ENCODE assay signal across 14 cellular contexts in genomic region chr21:44913425-44914175, GRCh38. TPM values are rescaled to one million over a fixed set of nuclear protein-coding genes. Genes with fewer than 3 reads are reported as not detected.
DNase-seq lines count a peak whose midpoint lies in the region; ATAC-seq, FAIRE-seq and TF ChIP-seq lines count a peak whose summit lies in the region.
"Had no signal": no experiment of that assay in that cellular context is flagged by ENCODE, and none has a peak within 500 bp of the region (broad histone marks: within the 10 kb centered on the region; RNA-seq: fewer than 3 reads in every experiment).

No MANE protein-coding gene starts in this region.

- no peaks in the 10 kb centered on the region for H3K9me3 ChIP-seq in RWPE2 (ENCODE audit: severe bottlenecking)
- H3K9me3 ChIP-seq in kidney (ENCODE audit: control insufficient read depth in 1 of 2, low read length in 2 of 2), result no peaks in the 10 kb centered on the region
- peaks cover 1% of the 10 kb centered on the region for H3K9me3 ChIP-seq in thymus (ENCODE audit: control insufficient read depth)
- H3K9me3 ChIP-seq: tibial nerve had no signal

- FAIRE-seq in kidney (lab: Jason Lieb, UNC), result no peak
- FAIRE-seq: G401.6 had no signal

- H3K27me3 Mint-ChIP-seq in activated naive CD4-positive, alpha-beta T cell treated with anti-CD3 and anti-CD28 coated beads, Interleukin-2, amount 10 ng/mL, durations not matched to agents 7 days and 5 days, result no peaks in the 10 kb centered on the region

- H3K9ac ChIP-seq in kidney (ENCODE audit: low read length in 2 of 2), result no peak overlapping the region
- H3K9ac ChIP-seq in mesendoderm (ENCODE audit: low read length), result no peak overlapping the region

- intact Hi-C loops in kidney (cut with DNase I), result no loop called here

- no peak for ATAC-seq in RWPE2 (ENCODE audit: low read depth)

- no peak overlapping the region for H3K56ac ChIP-seq in mesendoderm (ENCODE audit: low read length)

- no peak overlapping the region for H3K18ac ChIP-seq in mesendoderm (ENCODE audit: low read length)

- H3K27me3 ChIP-seq in RWPE2 (ENCODE audit: insufficient read depth, poor library complexity, severe bottlenecking), result no peaks in the 10 kb centered on the region
- H3K27me3 ChIP-seq in thymus (ENCODE audit: control insufficient read depth, insufficient read depth), result no peaks in the 10 kb centered on the region
- H3K27me3 ChIP-seq in mesendoderm (ENCODE audit: insufficient read depth, low read length, poor library complexity), result peaks cover 10% of the 10 kb centered on the region
- H3K27me3 ChIP-seq: hepatocyte had no signal

- peaks cover 56% of the 10 kb centered on the region for H3K36me3 Mint-ChIP-seq in activated naive CD4-positive, alpha-beta T cell treated with anti-CD3 and anti-CD28 coated beads, Interleukin-2, amount 10 ng/mL, durations not matched to agents 7 days and 5 days

- no peak overlapping the region for H3K4me2 ChIP-seq in mesendoderm (ENCODE audit: low read length)
- H3K4me2 ChIP-seq: hepatocyte had no signal

- no peak for DNase-seq in activated naive CD4-positive, alpha-beta T cell treated with anti-CD3 and anti-CD28 coated beads, Interleukin-2, amount 10 ng/mL, durations not matched to agents 7 days and 5 days
- no peak for DNase-seq in activated naive CD4-positive, alpha-beta T cell (lab: John Stamatoyannopoulos, UW)
- no peak for DNase-seq in RWPE2 (ENCODE audit: low spot score)
- DNase-seq in kidney, result peak; percentile 75
- no peak for DNase-seq in NCI-H526 treated with DMSO at 0.1 percent for 48 hours (lab: John Stamatoyannopoulos, UW)
- DNase-seq in caudate nucleus (lab: John Stamatoyannopoulos, UW), result no peak
- DNase-seq in mesendoderm, result no peak
- DNase-seq: NCI-H1105 treated with DMSO at 0.1 percent for 48 hours, SW 1271 had no signal

- no peak overlapping the region for H2BK5ac ChIP-seq in mesendoderm (ENCODE audit: low read length)

- H3K4me3 ChIP-seq in RWPE2 (ENCODE audit: severe bottlenecking) (no peak overlapping the region), kidney (ENCODE audit: low read length in 2 of 2) (no peak overlapping the region), thymus (ENCODE audit: low read length) (peak overlapping the region; percentile 37), mesendoderm (ENCODE audit: low read length) (no peak overlapping the region)
- H3K4me3 ChIP-seq: hepatocyte, tibial nerve had no signal

- H3K4me1 ChIP-seq in RWPE2 (ENCODE audit: insufficient read depth, poor library complexity, severe bottlenecking), result peaks cover 51% of the 10 kb centered on the region
- peaks cover 17 to 25% of the 10 kb centered on the region in 2 donors for H3K4me1 ChIP-seq in kidney (ENCODE audit: control insufficient read depth in 1 of 2, insufficient read depth in 1 of 2, low read depth in 1 of 2, low read length in 2 of 2)
- peaks cover 53% of the 10 kb centered on the region for H3K4me1 ChIP-seq in thymus (ENCODE audit: control insufficient read depth, insufficient read depth, low read length)
- no peaks in the 10 kb centered on the region for H3K4me1 ChIP-seq in mesendoderm (ENCODE audit: control insufficient read depth, low read depth, low read length)

- H4K8ac ChIP-seq in mesendoderm (ENCODE audit: low read depth, low read length), result no peak overlapping the region

- no peaks in the 10 kb centered on the region for H3K79me2 ChIP-seq in mesendoderm (ENCODE audit: control insufficient read depth, insufficient read depth, low read length)
- H3K79me2 ChIP-seq: hepatocyte had no signal

- no peaks in the 10 kb centered on the region for H3K36me3 ChIP-seq in RWPE2 (ENCODE audit: low read depth)
- no peaks in the 10 kb centered on the region for H3K36me3 ChIP-seq in kidney (ENCODE audit: control insufficient read depth in 1 of 2, insufficient read depth in 2 of 2, low read length in 2 of 2)
- H3K36me3 ChIP-seq in thymus (ENCODE audit: control insufficient read depth, insufficient read depth), result peaks cover 44% of the 10 kb centered on the region
- no peaks in the 10 kb centered on the region for H3K36me3 ChIP-seq in mesendoderm (ENCODE audit: control insufficient read depth, insufficient read depth, low read length)
- H3K36me3 ChIP-seq: tibial nerve had no signal

- H4K5ac ChIP-seq in mesendoderm (ENCODE audit: low read length), result no peak overlapping the region

- no peak overlapping the region for H2BK120ac ChIP-seq in mesendoderm (ENCODE audit: low read depth, low read length)

- H3K27ac ChIP-seq in RWPE2 (ENCODE audit: poor library complexity, severe bottlenecking), result peak overlapping the region; percentile 95
- H3K27ac ChIP-seq in kidney (ENCODE audit: low read depth in 2 of 2, low read length in 2 of 2), result peak overlapping the region; percentile 43 to 63
- peak overlapping the region; percentile 97 for H3K27ac ChIP-seq in thymus (ENCODE audit: low read depth)
- no peak overlapping the region for H3K27ac ChIP-seq in caudate nucleus (ENCODE audit: low read depth, low read length)
- no peak overlapping the region for H3K27ac ChIP-seq in mesendoderm (ENCODE audit: low read depth, low read length)
- H3K27ac ChIP-seq: epithelial cell of prostate, hepatocyte had no signal

- no peak overlapping the region for H3K4ac ChIP-seq in mesendoderm (ENCODE audit: low read depth, low read length)

- peak overlapping the region; percentile 92 for H3K4me3 Mint-ChIP-seq in activated naive CD4-positive, alpha-beta T cell treated with anti-CD3 and anti-CD28 coated beads, Interleukin-2, amount 10 ng/mL, durations not matched to agents 7 days and 5 days

- 56% methylated on average over 7 of the region's 7 CpGs for WGBS in thymus
- WGBS in mesendoderm (ENCODE audit: extremely low coverage, insufficient coverage, low lambda C conversion rate), result no CpG with 5 or more reads among the region's 7 CpGs

- no peak overlapping the region for H3K23ac ChIP-seq in mesendoderm (ENCODE audit: low read length)

- H2AK5ac ChIP-seq in mesendoderm (ENCODE audit: low read length), result no peak overlapping the region

- no peaks in the 10 kb centered on the region for H3K79me1 ChIP-seq in mesendoderm (ENCODE audit: low read length)

- H3K4me1 Mint-ChIP-seq in activated naive CD4-positive, alpha-beta T cell treated with anti-CD3 and anti-CD28 coated beads, Interleukin-2, amount 10 ng/mL, durations not matched to agents 7 days and 5 days, result peaks cover 87% of the 10 kb centered on the region

- no peak overlapping the region for H2BK15ac ChIP-seq in mesendoderm (replicated peaks; ENCODE audit: low read depth)

- CTCF ChIA-PET in activated naive CD4-positive, alpha-beta T cell treated with anti-CD3 and anti-CD28 coated beads, Interleukin-2, amount 10 ng/mL, durations not matched to agents 7 days and 5 days (lab: Charles Lee), result interaction anchor here (1.0 to 2.4 kb wide), 5 partner anchors 11 to 40 kb away, joined by 3 to 15 read pairs (median 4); partner anchors contain the start of gene PTTG1IP

- H3K9me3 Mint-ChIP-seq in activated naive CD4-positive, alpha-beta T cell treated with anti-CD3 and anti-CD28 coated beads, Interleukin-2, amount 10 ng/mL, durations not matched to agents 7 days and 5 days, result no peaks in the 10 kb centered on the region

- peak overlapping the region; percentile 94 for H3K27ac Mint-ChIP-seq in activated naive CD4-positive, alpha-beta T cell treated with anti-CD3 and anti-CD28 coated beads, Interleukin-2, amount 10 ng/mL, durations not matched to agents 7 days and 5 days

- TF ChIP-seq CTCF in RWPE2 (IDR thresholded peaks at IDR 0.05; ENCODE audit: poor library complexity, severe bottlenecking), result no peak
- no peak for TF ChIP-seq CTCF in kidney (IDR thresholded peaks at IDR 0.05; ENCODE audit: borderline replicate concordance, extremely low read depth, insufficient read depth)

RNA-seq across cellular contexts. Expression of gene ITGB2, which starts 7.1 kb away (rescaled TPM):
- 111 TPM for total RNA-seq in kidney
- polyA plus RNA-seq in kidney (ENCODE audit: insufficient read depth, low read depth, low replicate concordance) (9.5 TPM), thymus (104 TPM)
- polyA plus RNA-seq in mesendoderm (2013, experiment 1 of 2), result 1.0 TPM
- polyA plus RNA-seq in mesendoderm (2013, experiment 2 of 2), result 1.1 TPM

RNA-seq across cellular contexts. Expression of gene SLX9, which starts 26.2 kb away (rescaled TPM):
- 27.1 TPM for total RNA-seq in kidney
- polyA plus RNA-seq in kidney (ENCODE audit: insufficient read depth, low read depth, low replicate concordance), result 35.1 TPM
- 28.4 TPM for polyA plus RNA-seq in thymus
- polyA plus RNA-seq in mesendoderm (2013, experiment 1 of 2), result 45.5 TPM
- polyA plus RNA-seq in mesendoderm (2013, experiment 2 of 2), result 43.5 TPM

RNA-seq across cellular contexts. Expression of gene PTTG1IP, which starts 40.1 kb away (rescaled TPM):
- 378 TPM for total RNA-seq in kidney
- polyA plus RNA-seq in kidney (ENCODE audit: insufficient read depth, low read depth, low replicate concordance) (187 TPM), thymus (138 TPM)
- 106 TPM for polyA plus RNA-seq in mesendoderm (2013, experiment 1 of 2)
- 104 TPM for polyA plus RNA-seq in mesendoderm (2013, experiment 2 of 2)

Comparison
In these comparisons a context has a peak if more than half of its experiments do, and no peak if none do; other contexts are left out.
1. H3K27ac ChIP-seq: peak in RWPE2 (single experiment), kidney (2 of 2) and thymus (single experiment); none in caudate nucleus (single experiment) and mesendoderm (single experiment).
2. RNA of gene ITGB2, which starts 7.1 kb away (polyA plus RNA-seq): 104 TPM in thymus (single experiment); 9.5 TPM in kidney (single experiment); every median in the first group is over 10 times any median in the second.